Comparison of ENCODE assay signal across 8 cellular contexts in the genomic region with DNA sequence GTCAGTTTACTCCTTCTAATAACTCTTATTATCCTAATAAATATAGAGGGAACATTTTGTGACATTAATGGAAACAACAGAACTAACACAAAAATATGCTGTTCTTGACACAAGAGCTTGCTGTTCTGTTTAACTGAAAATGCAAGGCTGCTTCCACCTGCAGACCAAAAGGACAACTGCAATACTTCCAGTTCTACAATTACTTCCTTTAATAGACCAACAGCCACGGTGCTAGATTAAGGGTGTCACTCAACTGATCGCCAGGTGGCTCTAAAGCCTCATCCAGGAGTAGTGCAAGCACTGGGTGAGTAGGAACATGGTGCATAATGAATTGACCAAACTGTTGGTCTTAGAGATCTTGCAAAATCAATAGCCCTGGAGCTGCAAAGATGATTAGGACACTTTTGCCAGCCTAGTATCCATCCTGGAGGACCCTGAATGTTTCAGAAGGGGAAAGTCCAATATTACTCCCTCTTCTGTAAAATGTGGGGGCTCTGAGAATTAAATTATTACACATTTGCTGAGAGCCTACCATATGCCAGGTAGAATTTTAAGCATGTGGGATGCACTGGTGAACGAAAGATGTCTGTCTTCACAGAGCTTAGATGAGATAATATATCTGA. TPM values are rescaled to one million over a fixed set of nuclear protein-coding genes. Genes with fewer than 3 reads are reported as not detected.
DNase-seq lines count a peak whose midpoint lies in the region; ATAC-seq, FAIRE-seq and TF ChIP-seq lines count a peak whose summit lies in the region.

No MANE protein-coding gene starts in this region.

- no peak overlapping the region for H3K9ac ChIP-seq in endothelial cell of umbilical vein (replicated peaks; ENCODE audit: extremely low read depth, insufficient read depth, low read length)

- no peak for TF ChIP-seq POLR2A in endothelial cell of umbilical vein (IDR thresholded peaks at IDR 0.05; ENCODE audit: low read depth, low read length)

- TF ChIP-seq CTCF in DOHH2 (IDR thresholded peaks at IDR 0.05; ENCODE audit: low read depth, low read length, poor library complexity, severe bottlenecking) (peak; percentile 45), OCI-LY7 (conservative IDR thresholded peaks at IDR 0.05; ENCODE audit: low read length) (peak; percentile 65), endothelial cell of umbilical vein (IDR thresholded peaks at IDR 0.05; ENCODE audit: extremely low read depth in 1 of 2, insufficient read depth in 1 of 2, low read depth in 1 of 2, low read length in 2 of 2) (peak; percentile 8 to 12), omental fat pad (IDR thresholded peaks at IDR 0.05) (no peak)

- H3K4me2 ChIP-seq in DOHH2 (ENCODE audit: low read length) (no peak overlapping the region), OCI-LY7 (ENCODE audit: low read length) (no peak overlapping the region), endothelial cell of umbilical vein (ENCODE audit: insufficient read depth, low read length) (no peak overlapping the region)

- dilution Hi-C loops in endothelial cell of umbilical vein (cut with MboI; ENCODE audit: extremely low pct_ligation_motif_present, low sequenced_read_pairs) = no loop called here

- H3K79me2 ChIP-seq in DOHH2 (ENCODE audit: control insufficient read depth, low read length) = no peaks in the 10 kb centered on the region
- H3K79me2 ChIP-seq in OCI-LY7 (ENCODE audit: insufficient read depth, low read depth, low read length) = no peaks in the 10 kb centered on the region
- H3K79me2 ChIP-seq in endothelial cell of umbilical vein (ENCODE audit: control insufficient read depth, insufficient read depth, low read length) = no peaks in the 10 kb centered on the region

- H4K20me1 ChIP-seq in DOHH2 (ENCODE audit: control insufficient read depth, insufficient read depth, low read depth, low read length) = no peaks in the 10 kb centered on the region
- no peaks in the 10 kb centered on the region for H4K20me1 ChIP-seq in OCI-LY7 (ENCODE audit: insufficient read depth, low read length)
- no peaks in the 10 kb centered on the region for H4K20me1 ChIP-seq in endothelial cell of umbilical vein (replicated peaks; ENCODE audit: control insufficient read depth, extremely low read depth, insufficient read depth, low read length)

- DNase-seq in OCI-LY7 (ENCODE audit: low spot score) (peak; percentile 37), endothelial cell of umbilical vein (ENCODE audit: low read depth, low spot score) (peak; percentile 45), omental fat pad (ENCODE audit: low spot score) (no peak), T-helper 9 cell (no peak), posterior cingulate gyrus (no peak)

- no peaks in the 10 kb centered on the region for H3K9me1 ChIP-seq in endothelial cell of umbilical vein (replicated peaks; ENCODE audit: control insufficient read depth, extremely low read depth, insufficient read depth, low read length)

- H3K9me2 ChIP-seq in DOHH2 (replicated peaks; ENCODE audit: control insufficient read depth, low read length) (no peaks in the 10 kb centered on the region), OCI-LY7 (ENCODE audit: insufficient read depth, low read length) (no peaks in the 10 kb centered on the region)

- no peaks in the 10 kb centered on the region for H3K27me3 ChIP-seq in DOHH2 (ENCODE audit: control insufficient read depth, low read length)
- H3K27me3 ChIP-seq in endothelial cell of umbilical vein (ENCODE audit: control insufficient read depth in 2 of 2, insufficient read depth in 2 of 2, low read length in 2 of 2) = no peaks in the 10 kb centered on the region

- ATAC-seq in GM19438 (IDR thresholded peaks at IDR 0.05; ENCODE audit: low read depth, unreplicated experiment) (peak; percentile 89), HG03442 (IDR thresholded peaks at IDR 0.05; ENCODE audit: unreplicated experiment) (peak; percentile 88), omental fat pad (ENCODE audit: low FRiP score) (peak; percentile 16)

- H3K4me1 ChIP-seq in DOHH2 (ENCODE audit: control insufficient read depth, low read length) = no peaks in the 10 kb centered on the region
- H3K4me1 ChIP-seq in OCI-LY7 (ENCODE audit: insufficient read depth, low read length, poor library complexity, severe bottlenecking) = no peaks in the 10 kb centered on the region
- H3K4me1 ChIP-seq in endothelial cell of umbilical vein (ENCODE audit: control insufficient read depth, extremely low read depth, insufficient read depth, low read length) = peaks cover 12% of the 10 kb centered on the region

- FAIRE-seq in endothelial cell of umbilical vein (lab: Jason Lieb, UNC) = no peak

- no peak overlapping the region for H2AFZ ChIP-seq in OCI-LY7 (ENCODE audit: low read length)
- H2AFZ ChIP-seq in endothelial cell of umbilical vein (ENCODE audit: low read depth, low read length) = no peak overlapping the region

- H3K27ac ChIP-seq in DOHH2 (ENCODE audit: low read depth, low read length) (no peak overlapping the region), OCI-LY7 (ENCODE audit: low read depth, low read length, poor library complexity, severe bottlenecking) (no peak overlapping the region), endothelial cell of umbilical vein (ENCODE audit: insufficient read depth, low read depth, low read length) (no peak overlapping the region)

- H3K4me3 ChIP-seq in DOHH2 (ENCODE audit: low read length) (no peak overlapping the region), OCI-LY7 (ENCODE audit: low read depth, low read length, poor library complexity, severe bottlenecking) (no peak overlapping the region), endothelial cell of umbilical vein (replicated peaks in 1 of 3; ENCODE audit: insufficient read depth in 1 of 3, low read depth in 1 of 3, low read length in 3 of 3) (no peak overlapping the region)

- no peaks in the 10 kb centered on the region for H3K36me3 ChIP-seq in DOHH2 (ENCODE audit: control insufficient read depth, low read length)
- H3K36me3 ChIP-seq in OCI-LY7 (ENCODE audit: insufficient read depth, low read length) = no peaks in the 10 kb centered on the region
- H3K36me3 ChIP-seq in endothelial cell of umbilical vein (ENCODE audit: control insufficient read depth in 2 of 2, extremely low read depth in 1 of 2, insufficient read depth in 2 of 2, low read length in 2 of 2) = no peaks in the 10 kb centered on the region

- H3K9me3 ChIP-seq in DOHH2 (ENCODE audit: control insufficient read depth, insufficient read depth, low read length) (no peaks in the 10 kb centered on the region), OCI-LY7 (ENCODE audit: low read length) (no peaks in the 10 kb centered on the region), endothelial cell of umbilical vein (replicated peaks; ENCODE audit: control insufficient read depth, insufficient read depth, low read length) (no peaks in the 10 kb centered on the region)

- POLR2A ChIA-PET in OCI-LY7 (lab: Charles Lee) = interaction anchor here (1.2 kb wide), 1 partner anchor 15 kb away, joined by 5 read pairs; no protein-coding TSS in a partner anchor
- POLR2A ChIA-PET in endothelial cell of umbilical vein (lab: Charles Lee) = no interaction called here

- intact Hi-C loops in OCI-LY7 (cut with micrococcal nuclease; ENCODE audit: unreplicated experiment) = no loop called here
- intact Hi-C loops in endothelial cell of umbilical vein (cut with micrococcal nuclease) = loop anchor here (1.0 kb wide), 3 partner anchors 40 to 423 kb away; no protein-coding TSS in a partner anchor
- intact Hi-C loops in posterior cingulate gyrus (cut with DNase I) = no loop called here

- no TSS peak for BruUV-seq in OCI-LY7 (replicated peaks; lab: Mats Ljungman, UMichigan)
- BruUV-seq in endothelial cell of umbilical vein (replicated peaks; lab: Mats Ljungman, UMichigan) = no TSS peak

- CTCF ChIA-PET in OCI-LY7 (lab: Charles Lee; ENCODE audit: unreplicated experiment) (interaction anchor here (1.0 kb wide), 1 partner anchor 12 kb away, joined by 3 read pairs; no protein-coding TSS in a partner anchor), endothelial cell of umbilical vein (lab: Charles Lee) (interaction anchor here (0.6 to 2.8 kb wide), 39 partner anchors 12 to 436 kb away, joined by 3 to 56 read pairs (median 4); a partner anchor contains a TSS)

- no peaks in the 10 kb centered on the region for H3F3A ChIP-seq in DOHH2 (ENCODE audit: control insufficient read depth, insufficient read depth)

TF ChIP-seq in endothelial cell of umbilical vein, 7 proteins besides CTCF, POLR2A, EP300 and RAD21:
- TF ChIP-seq MYC (IDR thresholded peaks at IDR 0.05; ENCODE audit: low read depth, low read length) (no peak), POLR2AphosphoS5 (IDR thresholded peaks at IDR 0.05; ENCODE audit: insufficient read depth, low read depth, low read length) (no peak), EZH2 (IDR thresholded peaks at IDR 0.05; ENCODE audit: borderline replicate concordance, low read depth, low read length, severe bottlenecking) (no peak), JUN (IDR thresholded peaks at IDR 0.05; ENCODE audit: borderline replicate concordance, insufficient read depth, insufficient read length, low read depth) (no peak), GATA2 (IDR thresholded peaks at IDR 0.05; ENCODE audit: insufficient read depth, insufficient read length, low read depth, low read length) (no peak), FOS (IDR thresholded peaks at IDR 0.05; ENCODE audit: borderline replicate concordance, insufficient read depth, low read length) (no peak)
- TF ChIP-seq, protein P1, sequence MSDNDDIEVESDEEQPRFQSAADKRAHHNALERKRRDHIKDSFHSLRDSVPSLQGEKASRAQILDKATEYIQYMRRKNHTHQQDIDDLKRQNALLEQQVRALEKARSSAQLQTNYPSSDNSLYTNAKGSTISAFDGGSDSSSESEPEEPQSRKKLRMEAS (IDR thresholded peaks at IDR 0.05; ENCODE audit: insufficient read depth, insufficient read length) = no peak

RNA-seq across cellular contexts. Expression of a gene that starts 3.6 kb away (rescaled TPM):
- total RNA-seq in OCI-LY7 (2014; rRNA removed; shearing (Covaris generic)) = not detected in 2 replicates
- not detected in 2 replicates for total RNA-seq in OCI-LY7 (2022)
- total RNA-seq in endothelial cell of umbilical vein = not detected in 2 replicates
- 0.01 TPM in 1 of 2 replicates, not detected in the other for polyA plus RNA-seq in endothelial cell of umbilical vein
- polyA plus RNA-seq in endothelial cell of umbilical vein (2011; cell fraction: cytosol; rRNA removed) = not detected in 2 replicates
- polyA plus RNA-seq in endothelial cell of umbilical vein (2011; cell fraction: nucleus; rRNA removed) = 0.04 TPM in 1 of 2 replicates, not detected in the other
- not detected in 2 replicates for polyA plus RNA-seq in endothelial cell of umbilical vein (2012)
- not detected in 2 replicates for polyA minus RNA-seq in endothelial cell of umbilical vein
- not detected for polyA minus RNA-seq in endothelial cell of umbilical vein (2011; cell fraction: cytosol; rRNA and poly(A)+ RNA removed)
- polyA minus RNA-seq in endothelial cell of umbilical vein (2011; cell fraction: nucleus; rRNA and poly(A)+ RNA removed) = 0.10 TPM in 1 of 2 replicates, not detected in the other
- under 1 TPM in 1 of 4 donors, not detected in 3; 0.37 TPM for total RNA-seq in omental fat pad

Comparison
In these comparisons a context has a peak if more than half of its experiments do, and no peak if none do; other contexts are left out.
1. CTCF ChIP-seq: peak in DOHH2 (single experiment), OCI-LY7 (single experiment) and endothelial cell of umbilical vein (2 of 2); none in omental fat pad (0 of 3).
2. ATAC-seq: peak in every context shown above with its lines; median percentile 89 in GM19438; 88 in HG03442; 16 in omental fat pad.
3. DNase-seq: peak in OCI-LY7 (single experiment) and endothelial cell of umbilical vein (single experiment); none in omental fat pad (single experiment), T-helper 9 cell (single experiment) and posterior cingulate gyrus (0 of 10).